Comparison of ENCODE assay signal across 22 cellular contexts in genomic region chr4:25788839-25789238, GRCh38.
DNase-seq lines count a peak whose midpoint lies in the region; ATAC-seq and TF ChIP-seq lines count a peak whose summit lies in the region.
"Had no signal": no experiment of that assay in that cellular context is flagged by ENCODE, and none has a peak within 500 bp of the region (broad histone marks: within the 10 kb centered on the region; RNA-seq: fewer than 3 reads in every experiment).

No MANE protein-coding gene starts in this region.

- H3K79me2 ChIP-seq in OCI-LY7 (ENCODE audit: insufficient read depth, low read depth, low read length), result no peaks in the 10 kb centered on the region
- no peaks in the 10 kb centered on the region for H3K79me2 ChIP-seq in neural progenitor cell (ENCODE audit: low read depth)

- H3F3A ChIP-seq in neural progenitor cell (ENCODE audit: low read depth), result peaks cover 2% of the 10 kb centered on the region

- H3K4me1 ChIP-seq in OCI-LY7 (ENCODE audit: insufficient read depth, low read length, poor library complexity, severe bottlenecking), result no peaks in the 10 kb centered on the region
- peaks cover 6% of the 10 kb centered on the region for H3K4me1 ChIP-seq in neural progenitor cell
- H3K4me1 ChIP-seq in A673 (ENCODE audit: insufficient read depth, low read length, poor library complexity, severe bottlenecking), result no peaks in the 10 kb centered on the region

- intact Hi-C loops in OCI-LY7 (cut with micrococcal nuclease; ENCODE audit: unreplicated experiment) (no loop called here), A673 (cut with micrococcal nuclease; ENCODE audit: unreplicated experiment) (no loop called here)

- peaks cover 2% of the 10 kb centered on the region for H3K4me1 Mint-ChIP-seq in neural progenitor cell
- H3K4me1 Mint-ChIP-seq: GM23338 had no signal

- H3K9me3 ChIP-seq in OCI-LY7 (ENCODE audit: low read length) (no peaks in the 10 kb centered on the region), neural progenitor cell (ENCODE audit: low read depth) (no peaks in the 10 kb centered on the region), A673 (ENCODE audit: low read depth, low read length, poor library complexity, severe bottlenecking) (no peaks in the 10 kb centered on the region)

- H3K9ac ChIP-seq in neural progenitor cell, result no peak overlapping the region

- peaks cover under 1% of the 10 kb centered on the region for H3K9me3 Mint-ChIP-seq in neural progenitor cell
- H3K9me3 Mint-ChIP-seq: CD4-positive, alpha-beta T cell; GM23338; IgD-negative memory B cell had no signal

- H3K27me3 ChIP-seq in neural progenitor cell (no peaks in the 10 kb centered on the region), A673 (replicated peaks; ENCODE audit: insufficient read depth, low read depth, low read length, poor library complexity) (no peaks in the 10 kb centered on the region)

- CTCF ChIA-PET in OCI-LY7 (lab: Charles Lee; ENCODE audit: unreplicated experiment), result no interaction called here
- CTCF ChIA-PET in A673 (lab: Charles Lee), result no interaction called here

- POLR2A ChIA-PET in OCI-LY7 (lab: Charles Lee) (interaction anchor here (0.6 kb wide), 1 partner anchor 12 kb away, joined by 3 read pairs; no protein-coding TSS in a partner anchor), A673 (lab: Charles Lee; ENCODE audit: low non-redundant PET) (no interaction called here)

- H3K9me2 ChIP-seq in OCI-LY7 (ENCODE audit: insufficient read depth, low read length), result no peaks in the 10 kb centered on the region

- H3K4me3 Mint-ChIP-seq in neural progenitor cell, result no peak overlapping the region
- H3K4me3 Mint-ChIP-seq: CD4-positive, alpha-beta T cell; GM23338; IgD-negative memory B cell had no signal

- BruUV-seq in OCI-LY7 (replicated peaks; lab: Mats Ljungman, UMichigan) (TSS peak; percentile 1), A673 (replicated peaks; lab: Mats Ljungman, UMichigan) (no TSS peak)

- H3K27ac Mint-ChIP-seq in neural progenitor cell, result no peak overlapping the region
- H3K27ac Mint-ChIP-seq: CD4-positive, alpha-beta T cell had no signal

- no peak for TF ChIP-seq CTCF in OCI-LY7 (conservative IDR thresholded peaks at IDR 0.05; ENCODE audit: low read length)
- no peak for TF ChIP-seq CTCF in epithelial cell of esophagus (IDR thresholded peaks at IDR 0.05; ENCODE audit: insufficient read depth, low read depth, low read length, missing control alignments)
- no peak for TF ChIP-seq CTCF in neural progenitor cell (IDR thresholded peaks at IDR 0.05)
- TF ChIP-seq CTCF in A673 (conservative IDR thresholded peaks at IDR 0.05; ENCODE audit: low read depth, low read length), result no peak

- H4K20me1 ChIP-seq in OCI-LY7 (ENCODE audit: insufficient read depth, low read length), result no peaks in the 10 kb centered on the region
- no peaks in the 10 kb centered on the region for H4K20me1 ChIP-seq in neural progenitor cell (ENCODE audit: low read depth)

- H2AFZ ChIP-seq in OCI-LY7 (ENCODE audit: low read length), result no peak overlapping the region
- no peak overlapping the region for H2AFZ ChIP-seq in neural progenitor cell (replicated peaks)
- H2AFZ ChIP-seq: GM23338, PC-9 had no signal

- peaks cover 17% of the 10 kb centered on the region for H3K36me3 Mint-ChIP-seq in neural progenitor cell

- DNase-seq in CMK (ENCODE audit: low read depth), result peak; percentile 63
- no peak for DNase-seq in OCI-LY7 (ENCODE audit: low spot score)
- DNase-seq in epithelial cell of esophagus (ENCODE audit: low read depth), result peak; percentile 45
- DNase-seq in neural progenitor cell (ENCODE audit: low spot score), result peak; percentile 7
- DNase-seq in activated T-cell treated with anti-CD3 and anti-CD28 coated beads, Interleukin-2, amount 50 U/mL, for 48 hours, result no peak
- no peak for DNase-seq in SIG-M5 (lab: John Stamatoyannopoulos, UW)
- DNase-seq in A673 (ENCODE audit: low spot score), result no peak
- DNase-seq: CD4-positive, alpha-beta T cell; DMS153; HCEC 1CT; Karpas-422; NCI-H1694; NCI-H2081; NCI-H446 treated with DMSO at 0.1 percent for 48 hours; NCI-H526 treated with DMSO at 0.1 percent for 48 hours; PC-9; RPMI8226; SHP77 treated with DMSO at 0.1 percent for 48 hours had no signal

- H3K27ac ChIP-seq in OCI-LY7 (ENCODE audit: low read depth, low read length, poor library complexity, severe bottlenecking), result no peak overlapping the region
- no peak overlapping the region for H3K27ac ChIP-seq in neural progenitor cell
- H3K27ac ChIP-seq in A673 (ENCODE audit: low read depth, low read length, poor library complexity, severe bottlenecking), result no peak overlapping the region
- H3K27ac ChIP-seq: PC-9 had no signal

- H3K4me3 ChIP-seq in OCI-LY7 (ENCODE audit: low read depth, low read length, poor library complexity, severe bottlenecking) (no peak overlapping the region), epithelial cell of esophagus (ENCODE audit: low read length) (no peak overlapping the region), neural progenitor cell (no peak overlapping the region), A673 (ENCODE audit: low read depth, low read length, poor library complexity, severe bottlenecking) (no peak overlapping the region)
- H3K4me3 ChIP-seq: GM23338, PC-9 had no signal

- H3K36me3 ChIP-seq in OCI-LY7 (ENCODE audit: insufficient read depth, low read length) (peaks cover 98% of the 10 kb centered on the region), neural progenitor cell (no peaks in the 10 kb centered on the region), A673 (ENCODE audit: insufficient read depth, low read length, poor library complexity, severe bottlenecking) (no peaks in the 10 kb centered on the region)

- H3K4me2 ChIP-seq in OCI-LY7 (ENCODE audit: low read length) (no peak overlapping the region), neural progenitor cell (no peak overlapping the region)
- H3K4me2 ChIP-seq: GM23338, PC-9 had no signal

- no peak for ATAC-seq in HG02885 (IDR thresholded peaks at IDR 0.05; ENCODE audit: poor library complexity, unreplicated experiment)
- ATAC-seq: GM23338, SK-N-SH treated with all-trans-retinoic acid at 6 μM for 48 hours had no signal

- H3K27me3 Mint-ChIP-seq in neural progenitor cell (ENCODE audit: insufficient read depth, low read depth), result peaks cover 2% of the 10 kb centered on the region
- H3K27me3 Mint-ChIP-seq: CD4-positive, alpha-beta T cell; IgD-negative memory B cell had no signal

Comparison
In these comparisons a context has a peak if more than half of its experiments do, and no peak if none do; other contexts are left out.
1. DNase-seq: peak in CMK (single experiment), epithelial cell of esophagus (single experiment) and neural progenitor cell (single experiment); none in OCI-LY7 (single experiment), activated T-cell treated with anti-CD3 and anti-CD28 coated beads, Interleukin-2, amount 50 U/mL, for 48 hours (0 of 2), SIG-M5 (single experiment) and A673 (single experiment).